ENCODE assay signal across 8 cellular contexts in genomic region chr19:798415-799075, GRCh38. TPM values are rescaled to one million over a fixed set of nuclear protein-coding genes. Genes with fewer than 3 reads are reported as not detected.
DNase-seq lines count a peak whose midpoint lies in the region; ATAC-seq, FAIRE-seq and TF ChIP-seq lines count a peak whose summit lies in the region.

No MANE protein-coding gene starts in this region.

- no peaks in the 10 kb centered on the region for H3K9me3 ChIP-seq in SK-N-SH
- no peaks in the 10 kb centered on the region for H3K9me3 ChIP-seq in small intestine (ENCODE audit: control insufficient read depth, low read depth)

- peaks cover 34% of the 10 kb centered on the region for H3K4me1 Mint-ChIP-seq in activated CD8-positive, alpha-beta T cell treated with anti-CD3 and anti-CD28 coated beads for 36 hours (ENCODE audit: low read depth)

- POLR2A ChIA-PET in SK-N-SH (lab: Yijun Ruan, JAX) = no interaction called here
- POLR2A ChIA-PET in activated CD8-positive, alpha-beta T cell treated with anti-CD3 and anti-CD28 coated beads for 36 hours (lab: Charles Lee) = interaction anchor here (0.6 to 9.6 kb wide), 9 partner anchors 10 to 221 kb away, joined by 3 to 106 read pairs (median 4); partner anchors contain the start of gene RNF126

- peaks cover 29 to 47% of the 10 kb centered on the region in 2 experiments; a peak in 3 of 4 replicates for H3K4me1 ChIP-seq in SK-N-SH (ENCODE audit: control insufficient read depth in 1 of 2, insufficient read depth in 2 of 2, low read depth in 1 of 2, low read length in 1 of 2)
- peaks cover 8 to 13% of the 10 kb centered on the region in 2 donors for H3K4me1 ChIP-seq in small intestine (ENCODE audit: control insufficient read depth in 2 of 2, insufficient read depth in 1 of 2, low read depth in 1 of 2, low read length in 1 of 2)

- no peaks in the 10 kb centered on the region for H3K9me2 ChIP-seq in SK-N-SH

- H3K27me3 ChIP-seq in SK-N-SH (ENCODE audit: insufficient read depth) (no peaks in the 10 kb centered on the region), small intestine (ENCODE audit: control insufficient read depth in 2 of 2, insufficient read depth in 2 of 2, low read length in 2 of 2) (no peaks in the 10 kb centered on the region)

- DNase-seq in SK-N-SH (no peak), small intestine (peak; percentile 77), NOMO-1 (lab: John Stamatoyannopoulos, UW; ENCODE audit: unreplicated experiment in 2 of 2) (no peak), NCI-H187 treated with DMSO at 0.1 percent for 48 hours (lab: John Stamatoyannopoulos, UW) (no peak)
- no peak for DNase-seq in activated CD8-positive, alpha-beta T cell treated with anti-CD3 and anti-CD28 coated beads for 36 hours

- H4K20me1 ChIP-seq in SK-N-SH (ENCODE audit: insufficient read depth) = peaks cover 57% of the 10 kb centered on the region

- TF ChIP-seq CTCF in SK-N-SH (IDR thresholded peaks at IDR 0.05) = no peak
- no peak for TF ChIP-seq CTCF in activated CD8-positive, alpha-beta T cell treated with anti-CD3 and anti-CD28 coated beads for 36 hours (IDR thresholded peaks at IDR 0.05)

- peak overlapping the region; percentile 95 for H3K4me2 ChIP-seq in SK-N-SH

- WGBS in SK-N-SH (ENCODE audit: low lambda C conversion rate) = under 1% methylated on average over 24 of the region's 44 CpGs
- WGBS in small intestine, 3 donors = 0 to 1% (median 1%) methylated on average over 39 to 44 of the region's 44 CpGs

- no peak overlapping the region for H2AFZ ChIP-seq in SK-N-SH (ENCODE audit: low read depth)

- H3K9ac ChIP-seq in SK-N-SH = peak overlapping the region; percentile 96

- TF ChIP-seq EP300 in SK-N-SH (IDR thresholded peaks at IDR 0.05; ENCODE audit: borderline replicate concordance in 1 of 2, low read depth in 1 of 2, low read length in 1 of 2) = no peak

- H3K27ac ChIP-seq in SK-N-SH (ENCODE audit: low read depth in 2 of 2, low read length in 1 of 2) (peak overlapping the region; percentile 69 to 70), small intestine (ENCODE audit: low read depth in 1 of 2, low read length in 1 of 2) (peak overlapping the region; percentile 91 to 95)

- H3F3A ChIP-seq in SK-N-SH (replicated peaks; ENCODE audit: insufficient read depth) = peaks cover 4% of the 10 kb centered on the region

- no peak for TF ChIP-seq RAD21 in SK-N-SH (IDR thresholded peaks at IDR 0.05; ENCODE audit: low read length)

- CTCF ChIA-PET in SK-N-SH (lab: Yijun Ruan, JAX) = interaction anchor here (1.3 kb wide), 1 partner anchor 31 kb away, joined by 3 read pairs; no protein-coding TSS in a partner anchor
- CTCF ChIA-PET in activated CD8-positive, alpha-beta T cell treated with anti-CD3 and anti-CD28 coated beads for 36 hours (lab: Charles Lee) = no interaction called here

- peak overlapping the region; percentile 88 for H3K4me3 Mint-ChIP-seq in activated CD8-positive, alpha-beta T cell treated with anti-CD3 and anti-CD28 coated beads for 36 hours

- intact Hi-C loops in activated CD8-positive, alpha-beta T cell treated with anti-CD3 and anti-CD28 coated beads for 36 hours (cut with micrococcal nuclease) = no loop called here

- H3K27ac Mint-ChIP-seq in activated CD8-positive, alpha-beta T cell treated with anti-CD3 and anti-CD28 coated beads for 36 hours = peak overlapping the region; percentile 86

- ATAC-seq in SK-N-SH treated with all-trans-retinoic acid at 6 μM for 48 hours (no peak), GM21786 (IDR thresholded peaks at IDR 0.05; ENCODE audit: unreplicated experiment) (no peak)
- ATAC-seq in activated CD8-positive, alpha-beta T cell treated with anti-CD3 and anti-CD28 coated beads for 36 hours = no peak

- H3K36me3 Mint-ChIP-seq in activated CD8-positive, alpha-beta T cell treated with anti-CD3 and anti-CD28 coated beads for 36 hours (ENCODE audit: low read depth) = peaks cover 50% of the 10 kb centered on the region

- H3K27me3 Mint-ChIP-seq in activated CD8-positive, alpha-beta T cell treated with anti-CD3 and anti-CD28 coated beads for 36 hours = no peaks in the 10 kb centered on the region

- H3K36me3 ChIP-seq in SK-N-SH (replicated peaks in 1 of 2; ENCODE audit: control insufficient read depth in 1 of 2, insufficient read depth in 2 of 2, low read length in 1 of 2) = peaks cover 14 to 21% of the 10 kb centered on the region in 2 experiments
- peaks cover 0 to 8% of the 10 kb centered on the region in 2 donors for H3K36me3 ChIP-seq in small intestine (ENCODE audit: control insufficient read depth in 2 of 2, insufficient read depth in 2 of 2, low read length in 2 of 2)

- peaks cover 57% of the 10 kb centered on the region for H3K79me2 ChIP-seq in SK-N-SH (ENCODE audit: insufficient read depth)

- FAIRE-seq in small intestine (lab: Jason Lieb, UNC) = no peak

- H3K4me3 ChIP-seq in SK-N-SH (ENCODE audit: low read depth in 2 of 2, low read length in 1 of 2) (peak overlapping the region; percentile 85 to 88), iPS-11a (ENCODE audit: low read depth, low read length) (peak overlapping the region; percentile 73), small intestine (ENCODE audit: low read depth in 1 of 2, low read length in 2 of 2) (peak overlapping the region; percentile 92 to 98)

- no peaks in the 10 kb centered on the region for H3K9me3 Mint-ChIP-seq in activated CD8-positive, alpha-beta T cell treated with anti-CD3 and anti-CD28 coated beads for 36 hours

TF ChIP-seq in SK-N-SH, 30 proteins besides CTCF, POLR2A, EP300 and RAD21:
- TF ChIP-seq SIN3A (IDR thresholded peaks at IDR 0.05; ENCODE audit: borderline replicate concordance, low read depth, low read length) = 0 out of 2 replicates have a peak, but pooled peaks have one; percentile 6
- no peak for TF ChIP-seq CHD2 (IDR thresholded peaks at IDR 0.05; ENCODE audit: low read length, partially characterized antibody)

TF ChIP-seq in SK-N-SH treated with all-trans-retinoic acid at 6 μM for 48 hours, 23 proteins besides CTCF, POLR2A, EP300 and RAD21:
- no peak for TF ChIP-seq SNAI2 (CRISPR knock-in tag; IDR thresholded peaks at IDR 0.05)
- TF ChIP-seq ZFP3 (CRISPR knock-in tag; IDR thresholded peaks at IDR 0.05) = no peak
- TF ChIP-seq ISL1 (CRISPR knock-in tag; IDR thresholded peaks at IDR 0.05) = no peak
- no peak for TF ChIP-seq CSDC2 (CRISPR knock-in tag; IDR thresholded peaks at IDR 0.05)
- TF ChIP-seq CREB5 (CRISPR knock-in tag; IDR thresholded peaks at IDR 0.05; ENCODE audit: low read depth) = no peak
- no peak for TF ChIP-seq TCF4 (CRISPR knock-in tag; IDR thresholded peaks at IDR 0.05; ENCODE audit: borderline replicate concordance)
- TF ChIP-seq ZFP30 (CRISPR knock-in tag; IDR thresholded peaks at IDR 0.05) = no peak
- TF ChIP-seq POU6F1 (CRISPR knock-in tag; IDR thresholded peaks at IDR 0.05; ENCODE audit: borderline replicate concordance, low read depth) = no peak
- TF ChIP-seq ZNF8 (CRISPR knock-in tag; IDR thresholded peaks at IDR 0.05) = no peak
TF ChIP-seq in SK-N-SH treated with all-trans-retinoic acid at 6 μM for 48 hours: peak in this region for 0.

RNA-seq across cellular contexts. Expression of gene PTBP1, which starts 1.3 kb away (rescaled TPM):
- polyA plus RNA-seq in SK-N-SH (2012; rRNA removed) (172 and 243 TPM in 2 replicates), small intestine (100 to 1,000 TPM; 109 to 149 (median 131) TPM)
- polyA plus RNA-seq in SK-N-SH (2012; cell fraction: cytosol; rRNA removed) = 81.4 and 143 TPM in 2 replicates
- polyA plus RNA-seq in SK-N-SH (2012; cell fraction: nucleus; rRNA removed) = 286 and 334 TPM in 2 replicates
- 100 to 1,000 TPM; 581 to 582 TPM for total RNA-seq in activated CD8-positive, alpha-beta T cell treated with anti-CD3 and anti-CD28 coated beads for 36 hours

RNA-seq across cellular contexts. Expression of gene PLPPR3, which starts 23.2 kb away (rescaled TPM):
- 1.5 and 1.6 TPM in 2 replicates for polyA plus RNA-seq in SK-N-SH (2012; rRNA removed)
- polyA plus RNA-seq in SK-N-SH (2012; cell fraction: cytosol; rRNA removed) = 0.59 and 1.2 TPM in 2 replicates
- 1.8 and 2.1 TPM in 2 replicates for polyA plus RNA-seq in SK-N-SH (2012; cell fraction: nucleus; rRNA removed)
- total RNA-seq in activated CD8-positive, alpha-beta T cell treated with anti-CD3 and anti-CD28 coated beads for 36 hours = not detected
- polyA plus RNA-seq in small intestine = under 1 TPM in 1 of 3 donors, not detected in 2; 0.57 TPM

RNA-seq across cellular contexts. Expression of gene AZU1, which starts 29.1 kb away (rescaled TPM):
- 0.15 TPM in 2 replicates for polyA plus RNA-seq in SK-N-SH (2012; rRNA removed)
- polyA plus RNA-seq in SK-N-SH (2012; cell fraction: cytosol; rRNA removed) = not detected in 2 replicates
- 2.3 and 2.4 TPM in 2 replicates for polyA plus RNA-seq in SK-N-SH (2012; cell fraction: nucleus; rRNA removed)
- not detected for total RNA-seq in activated CD8-positive, alpha-beta T cell treated with anti-CD3 and anti-CD28 coated beads for 36 hours
- not detected for polyA plus RNA-seq in small intestine

RNA-seq across cellular contexts. Expression of gene PRTN3, which starts 42.3 kb away (rescaled TPM):
- polyA plus RNA-seq in SK-N-SH (2012; rRNA removed) (not detected in 2 replicates), small intestine (not detected)
- polyA plus RNA-seq in SK-N-SH (2012; cell fraction: cytosol; rRNA removed) = not detected in 2 replicates
- polyA plus RNA-seq in SK-N-SH (2012; cell fraction: nucleus; rRNA removed) = not detected in 2 replicates
- total RNA-seq in activated CD8-positive, alpha-beta T cell treated with anti-CD3 and anti-CD28 coated beads for 36 hours = not detected

RNA-seq across cellular contexts. Expression of gene MISP, which starts 47.6 kb away (rescaled TPM):
- polyA plus RNA-seq in SK-N-SH (2012; rRNA removed) (0.03 and 0.08 TPM in 2 replicates), small intestine (100 to 1,000 TPM; 189 to 644 (median 550) TPM)
- 0.05 TPM in 2 replicates for polyA plus RNA-seq in SK-N-SH (2012; cell fraction: cytosol; rRNA removed)
- polyA plus RNA-seq in SK-N-SH (2012; cell fraction: nucleus; rRNA removed) = 0.06 TPM in 2 replicates
- not detected for total RNA-seq in activated CD8-positive, alpha-beta T cell treated with anti-CD3 and anti-CD28 coated beads for 36 hours
